Comparison of ENCODE assay signal across 8 cellular contexts in the genomic region with DNA sequence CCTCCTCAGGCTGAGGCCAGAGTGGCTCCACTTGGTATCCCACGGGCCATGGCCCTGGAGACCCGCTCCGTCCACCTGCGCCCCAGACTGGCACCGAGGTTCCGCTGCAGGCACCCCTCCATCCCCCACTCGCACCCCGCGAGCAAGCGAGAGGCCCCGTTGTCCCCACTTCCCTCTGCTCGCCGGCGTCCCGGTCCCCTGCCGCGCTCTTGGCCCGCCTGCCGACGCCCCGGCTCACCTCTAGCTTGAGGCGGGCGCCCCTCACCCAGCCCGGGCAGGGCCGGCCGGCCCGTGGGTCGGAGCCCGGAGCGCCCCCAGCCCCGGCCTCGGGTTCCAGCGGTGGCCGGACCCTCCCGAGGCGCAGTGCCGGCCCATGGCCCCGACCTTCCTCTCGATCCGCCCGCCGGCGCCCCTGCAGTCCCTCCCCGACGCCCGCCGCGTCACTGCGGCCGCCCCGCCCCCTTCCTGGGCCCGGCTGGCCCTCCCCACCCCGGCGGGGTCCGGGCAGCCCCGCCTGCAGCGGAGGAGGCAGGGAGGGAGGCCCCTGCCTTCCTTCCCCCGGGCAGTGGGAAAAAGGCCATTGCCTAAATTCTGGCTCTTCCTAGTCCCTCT. TPM values are rescaled to one million over a fixed set of nuclear protein-coding genes. Genes with fewer than 3 reads are reported as not detected.
A peak's percentile ranks its signal among the peaks of the same experiment; 100 is the strongest.
DNase-seq lines count a peak whose midpoint lies in the region; ATAC-seq and TF ChIP-seq lines count a peak whose summit lies in the region.

PITPNM1 (minus strand) TSS at position 414 of the 612 bp plus-strand sequence. CDS start 1,183 bp downstream, outside the sequence.

- peak within 1 kb of the TSS; percentile 76 for H3K4me3 ChIP-seq in fibroblast of pulmonary artery (replicated peaks; ENCODE audit: low read depth, low read length)

- ATAC-seq in natural killer cell treated with Interleukin-12 subunit alpha and Interleukin-12 subunit beta and Interleukin-15 and Interleukin-18, amount 100 ng/mL, for 72 hours: peak; percentile 32 to 37

- DNase-seq in Ammon's horn (ENCODE audit: low spot score): peak; percentile 54
- peak; percentile 30 for DNase-seq in H4 (ENCODE audit: low spot score)
- peak; percentile 29 for DNase-seq in OCI-M2 (lab: John Stamatoyannopoulos, UW; ENCODE audit: unreplicated experiment)
- peak; percentile 49 to 63 for DNase-seq in activated T-helper 1 cell treated with anti-CD3 and anti-CD28 coated beads, Interleukin-2, amount 50 U/mL, for 16 hours (ENCODE audit: low read depth in 1 of 2, low spot score in 1 of 2)
- DNase-seq in fibroblast of pulmonary artery (ENCODE audit: low read depth): peak; percentile 58
- DNase-seq in natural killer cell treated with Interleukin-12 subunit alpha and Interleukin-12 subunit beta and Interleukin-15 and Interleukin-18, amount 100 ng/mL, for 72 hours (ENCODE audit: low spot score): peak; percentile 86
- DNase-seq in NCI-H446 treated with DMSO at 0.1 percent for 48 hours (lab: John Stamatoyannopoulos, UW): no peak

- no peak for TF ChIP-seq CTCF in fibroblast of pulmonary artery (IDR thresholded peaks at IDR 0.05; ENCODE audit: low read length, missing control alignments)
- TF ChIP-seq CTCF in subcutaneous adipose tissue (IDR thresholded peaks at IDR 0.05; ENCODE audit: low read depth): no peak

- peak within 1 kb of the TSS; percentile 92 for H3K4me3 Mint-ChIP-seq in natural killer cell treated with Interleukin-12 subunit alpha and Interleukin-12 subunit beta and Interleukin-15 and Interleukin-18, amount 100 ng/mL, for 72 hours

- peak within 1 kb of the TSS; percentile 87 to 92 for H3K27ac Mint-ChIP-seq in natural killer cell treated with Interleukin-12 subunit alpha and Interleukin-12 subunit beta and Interleukin-15 and Interleukin-18, amount 100 ng/mL, for 72 hours

- H3K27me3 Mint-ChIP-seq in natural killer cell treated with Interleukin-12 subunit alpha and Interleukin-12 subunit beta and Interleukin-15 and Interleukin-18, amount 100 ng/mL, for 72 hours: no peaks in the 10 kb centered on the region

- H3K9me3 Mint-ChIP-seq in natural killer cell treated with Interleukin-12 subunit alpha and Interleukin-12 subunit beta and Interleukin-15 and Interleukin-18, amount 100 ng/mL, for 72 hours: no peaks in the 10 kb centered on the region

- H3K4me1 Mint-ChIP-seq in natural killer cell treated with Interleukin-12 subunit alpha and Interleukin-12 subunit beta and Interleukin-15 and Interleukin-18, amount 100 ng/mL, for 72 hours (ENCODE audit: low read depth in 2 of 2): peaks cover 41 to 42% of the 10 kb centered on the region in 2 donors

- H3K36me3 Mint-ChIP-seq in natural killer cell treated with Interleukin-12 subunit alpha and Interleukin-12 subunit beta and Interleukin-15 and Interleukin-18, amount 100 ng/mL, for 72 hours: peaks cover 8% of the 10 kb centered on the region

RNA-seq across cellular contexts. Expression of gene PITPNM1, which starts in this region (rescaled TPM):
- total RNA-seq in H4 (2014; rRNA removed; shearing (Covaris generic)): 13.7 and 16.6 TPM in 2 replicates
- total RNA-seq in natural killer cell treated with Interleukin-12 subunit alpha and Interleukin-12 subunit beta and Interleukin-15 and Interleukin-18, amount 100 ng/mL, for 72 hours: 100 to 1,000 TPM in 1 of 2 donors, 10 to 100 TPM in 1; 66.0 to 174 TPM
- total RNA-seq in subcutaneous adipose tissue: 10 to 100 TPM in 3 of 4 donors, 1 to 10 TPM in 1; 9.2 to 14.9 (median 11.9) TPM
